Comparison of ENCODE assay signal across 8 cellular contexts in the genomic region with DNA sequence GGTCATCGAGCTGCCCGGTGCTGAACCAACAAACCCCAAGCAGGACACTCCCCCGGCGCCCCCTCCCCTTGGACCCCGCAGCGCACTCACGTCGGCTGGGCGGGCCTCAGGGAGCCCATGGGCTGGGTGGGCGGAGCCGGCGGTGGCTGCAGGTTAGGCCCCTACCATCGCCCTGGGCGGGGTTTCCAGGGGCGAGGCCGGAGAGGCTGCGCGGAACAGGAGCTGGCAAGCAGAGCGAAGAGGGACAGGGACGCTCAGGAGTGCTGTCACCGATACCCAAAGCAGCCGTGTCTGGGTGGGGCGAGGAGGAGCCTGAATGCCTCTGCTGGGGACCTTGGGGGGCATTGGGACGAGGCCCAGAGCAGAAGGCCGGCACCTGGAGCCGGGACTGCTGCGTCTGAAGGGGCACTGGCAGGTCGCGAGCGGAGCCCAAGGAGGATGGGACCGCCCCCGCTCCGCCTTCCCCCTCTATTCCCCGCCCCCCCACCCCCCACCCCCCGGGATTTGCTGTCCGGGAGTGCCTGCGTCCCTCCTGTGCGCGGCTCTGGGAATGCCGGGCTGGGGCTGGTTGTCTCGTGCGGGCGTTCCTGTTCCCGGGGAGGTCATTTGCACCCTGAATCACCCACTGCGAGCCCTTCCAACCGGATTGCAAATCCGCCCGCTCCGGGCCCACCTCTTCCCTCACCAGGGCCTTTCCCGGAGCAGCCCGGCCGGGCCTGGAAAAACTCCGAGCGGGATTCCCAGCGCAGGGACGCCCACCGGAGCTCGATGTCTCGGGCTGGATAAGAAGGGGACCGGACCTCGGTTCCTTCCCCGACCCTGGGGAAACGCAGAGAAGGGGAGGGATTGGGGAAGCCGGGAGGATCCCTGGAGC. TPM values are rescaled to one million over a fixed set of nuclear protein-coding genes. Genes with fewer than 3 reads are reported as not detected.
DNase-seq lines count a peak whose midpoint lies in the region; ATAC-seq and TF ChIP-seq lines count a peak whose summit lies in the region.

No MANE protein-coding gene starts in this region.

- peaks cover 14% of the 10 kb centered on the region for H3K4me1 Mint-ChIP-seq in activated CD8-positive, alpha-beta T cell treated with anti-CD3 and anti-CD28 coated beads for 36 hours (ENCODE audit: low read depth)
- H3K4me1 Mint-ChIP-seq in effector memory CD8-positive, alpha-beta T cell (ENCODE audit: low read depth in 2 of 2), result peaks cover 19 to 23% of the 10 kb centered on the region in 2 donors

- no peak for TF ChIP-seq CTCF in activated CD8-positive, alpha-beta T cell treated with anti-CD3 and anti-CD28 coated beads for 36 hours (IDR thresholded peaks at IDR 0.05)

- intact Hi-C loops in activated CD8-positive, alpha-beta T cell treated with anti-CD3 and anti-CD28 coated beads for 36 hours (cut with micrococcal nuclease), result no loop called here

- no peaks in the 10 kb centered on the region for H3K9me3 ChIP-seq in mononuclear cell (ENCODE audit: low read depth, low read length)

- H3K4me1 ChIP-seq in mononuclear cell (ENCODE audit: insufficient read depth, low read length), result peaks cover 56% of the 10 kb centered on the region

- H3K27me3 Mint-ChIP-seq in activated CD8-positive, alpha-beta T cell treated with anti-CD3 and anti-CD28 coated beads for 36 hours, result peaks cover 6% of the 10 kb centered on the region
- no peaks in the 10 kb centered on the region for H3K27me3 Mint-ChIP-seq in effector memory CD8-positive, alpha-beta T cell

- CTCF ChIA-PET in activated CD8-positive, alpha-beta T cell treated with anti-CD3 and anti-CD28 coated beads for 36 hours (lab: Charles Lee), result interaction anchor here (0.6 to 1.2 kb wide), 2 partner anchors 14 to 22 kb away, joined by 3 to 5 read pairs; no protein-coding TSS in a partner anchor

- ATAC-seq in HG03175 (IDR thresholded peaks at IDR 0.05; ENCODE audit: unreplicated experiment), result peak; percentile 53
- peak; percentile 81 for ATAC-seq in activated CD8-positive, alpha-beta T cell treated with anti-CD3 and anti-CD28 coated beads for 36 hours
- peak; percentile 71 for ATAC-seq in effector memory CD8-positive, alpha-beta T cell (replicated peaks)

- no peaks in the 10 kb centered on the region for H3K27me3 ChIP-seq in mononuclear cell (ENCODE audit: insufficient read depth, low read length)

- peak overlapping the region; percentile 64 for H3K4me3 ChIP-seq in mononuclear cell (ENCODE audit: low read length)

- no peaks in the 10 kb centered on the region for H3K36me3 Mint-ChIP-seq in activated CD8-positive, alpha-beta T cell treated with anti-CD3 and anti-CD28 coated beads for 36 hours (ENCODE audit: low read depth)
- H3K36me3 Mint-ChIP-seq in effector memory CD8-positive, alpha-beta T cell (ENCODE audit: insufficient read depth), result peaks cover 10% of the 10 kb centered on the region

- H3K27ac Mint-ChIP-seq in activated CD8-positive, alpha-beta T cell treated with anti-CD3 and anti-CD28 coated beads for 36 hours, result peak overlapping the region; percentile 38
- peak overlapping the region in 1 of 2 donors; percentile 87 for H3K27ac Mint-ChIP-seq in effector memory CD8-positive, alpha-beta T cell

- POLR2A ChIA-PET in activated CD8-positive, alpha-beta T cell treated with anti-CD3 and anti-CD28 coated beads for 36 hours (lab: Charles Lee), result interaction anchor here (1.1 to 1.6 kb wide), 2 partner anchors 20 to 126 kb away, joined by 3 to 4 read pairs; no protein-coding TSS in a partner anchor

- H3K4me3 Mint-ChIP-seq in activated CD8-positive, alpha-beta T cell treated with anti-CD3 and anti-CD28 coated beads for 36 hours, result peak overlapping the region; percentile 76
- H3K4me3 Mint-ChIP-seq in effector memory CD8-positive, alpha-beta T cell, result peak overlapping the region; percentile 84 to 92

- DNase-seq in NCI-H1417 (lab: John Stamatoyannopoulos, UW) (peak; percentile 70 to 79 (median 71)), NCI-H1417 treated with DMSO at 0.1 percent for 48 hours (lab: John Stamatoyannopoulos, UW) (no peak), NCI-H774 (lab: John Stamatoyannopoulos, UW) (peak; percentile 86)
- peak; percentile 90 for DNase-seq in activated CD8-positive, alpha-beta T cell treated with anti-CD3 and anti-CD28 coated beads for 36 hours
- peak; percentile 60 to 68 (median 64) for DNase-seq in effector memory CD8-positive, alpha-beta T cell
- peak; percentile 27 to 64 for DNase-seq in stimulated activated CD8-positive, alpha-beta memory T cell treated with anti-CD3 and anti-CD28 coated beads, Interleukin-7, amount 100 ng/mL, for 4 hours (ENCODE audit: low read depth in 2 of 2)

- H3K9me3 Mint-ChIP-seq in activated CD8-positive, alpha-beta T cell treated with anti-CD3 and anti-CD28 coated beads for 36 hours, result no peaks in the 10 kb centered on the region
- no peaks in the 10 kb centered on the region for H3K9me3 Mint-ChIP-seq in effector memory CD8-positive, alpha-beta T cell

RNA-seq across cellular contexts. Expression of a gene that starts 0.9 kb away (rescaled TPM):
- 10 to 100 TPM; 37.8 to 40.9 TPM for total RNA-seq in activated CD8-positive, alpha-beta T cell treated with anti-CD3 and anti-CD28 coated beads for 36 hours
- 41.3 TPM for total RNA-seq in mononuclear cell

RNA-seq across cellular contexts. Expression of a gene that starts 58.8 kb away (rescaled TPM):
- 10 to 100 TPM; 18.8 to 20.0 TPM for total RNA-seq in activated CD8-positive, alpha-beta T cell treated with anti-CD3 and anti-CD28 coated beads for 36 hours
- 62.5 TPM for total RNA-seq in mononuclear cell
